12 cellular contexts compared by ENCODE assay signal in the genomic region with DNA sequence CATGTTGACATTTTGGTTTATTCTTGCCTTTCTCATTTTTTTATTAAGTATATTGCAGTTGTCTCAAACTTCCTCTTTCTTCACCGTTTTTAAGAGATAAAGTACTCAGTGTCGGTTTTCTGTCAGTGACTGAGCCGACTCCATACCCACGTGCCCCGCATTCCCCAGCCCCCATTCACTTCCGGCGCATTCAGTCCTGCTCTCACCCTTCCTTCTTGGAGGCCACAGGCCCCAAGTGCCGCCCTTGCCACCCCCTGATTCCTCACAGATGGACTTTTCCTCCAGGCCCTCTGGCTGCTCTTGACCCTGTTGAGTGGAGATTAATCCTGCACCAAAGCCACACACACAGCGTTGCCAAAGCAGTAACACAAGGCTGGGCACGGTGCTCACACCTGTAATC. TPM values are rescaled to one million over a fixed set of nuclear protein-coding genes. Genes with fewer than 3 reads are reported as not detected.
DNase-seq lines count a peak whose midpoint lies in the region; ATAC-seq and TF ChIP-seq lines count a peak whose summit lies in the region.
"Had no signal": no experiment of that assay in that cellular context is flagged by ENCODE, and none has a peak within 500 bp of the region (broad histone marks: within the 10 kb centered on the region; RNA-seq: fewer than 3 reads in every experiment).

No MANE protein-coding gene starts in this region.

- no peak overlapping the region for H3K4me2 ChIP-seq in MM.1S (ENCODE audit: low read depth, low read length)

- DNase-seq in activated naive CD4-positive, alpha-beta T cell treated with anti-CD3 and anti-CD28 coated beads for 36 hours: peak; percentile 31
- no peak for DNase-seq in activated naive CD4-positive, alpha-beta T cell treated with Interleukin-2 at 50 U/mL for 16 hours
- DNase-seq in MV-4-11 (lab: John Stamatoyannopoulos, UW) (peak; percentile 95), NCI-H146 (lab: John Stamatoyannopoulos, UW) (no peak), MM.1S (no peak)
- peak; percentile 13 for DNase-seq in activated naive CD8-positive, alpha-beta T cell treated with anti-CD3 and anti-CD28 coated beads for 36 hours
- DNase-seq: endodermal cell, NCI-H2227 treated with DMSO at 0.1 percent for 48 hours had no signal

- CTCF ChIA-PET in activated naive CD4-positive, alpha-beta T cell treated with anti-CD3 and anti-CD28 coated beads for 36 hours (lab: Charles Lee): no interaction called here

- H3K36me3 ChIP-seq in MM.1S (replicated peaks; ENCODE audit: insufficient read depth, low read length): no peaks in the 10 kb centered on the region

- H3K79me2 ChIP-seq in MM.1S (ENCODE audit: low read length): no peaks in the 10 kb centered on the region

- H3K9me3 Mint-ChIP-seq in activated naive CD4-positive, alpha-beta T cell treated with anti-CD3 and anti-CD28 coated beads for 36 hours: no peaks in the 10 kb centered on the region
- no peaks in the 10 kb centered on the region for H3K9me3 Mint-ChIP-seq in activated naive CD8-positive, alpha-beta T cell treated with anti-CD3 and anti-CD28 coated beads for 36 hours
- H3K9me3 Mint-ChIP-seq in stimulated activated memory B cell treated with anti-CD40 and anti-IgM and Interleukin-4, amounts not matched to agents 10 μg/mL and 1 μg/mL and 100 μg/mL, for 72 hours: no peaks in the 10 kb centered on the region
- H3K9me3 Mint-ChIP-seq: endodermal cell had no signal

- no peaks in the 10 kb centered on the region for H4K20me1 ChIP-seq in MM.1S (ENCODE audit: insufficient read depth, low read length)

- intact Hi-C loops in activated naive CD4-positive, alpha-beta T cell treated with anti-CD3 and anti-CD28 coated beads for 36 hours (cut with micrococcal nuclease): no loop called here

- peak overlapping the region; percentile 1 for H3K27ac Mint-ChIP-seq in activated naive CD4-positive, alpha-beta T cell treated with anti-CD3 and anti-CD28 coated beads for 36 hours
- H3K27ac Mint-ChIP-seq in activated naive CD8-positive, alpha-beta T cell treated with anti-CD3 and anti-CD28 coated beads for 36 hours: peak overlapping the region; percentile 76
- H3K27ac Mint-ChIP-seq in stimulated activated memory B cell treated with anti-CD40 and anti-IgM and Interleukin-4, amounts not matched to agents 10 μg/mL and 1 μg/mL and 100 μg/mL, for 72 hours: peak overlapping the region; percentile 72
- H3K27ac Mint-ChIP-seq: endodermal cell had no signal

- H3K9ac ChIP-seq in MM.1S (ENCODE audit: low read length): no peak overlapping the region

- H3K4me1 ChIP-seq in MM.1S (ENCODE audit: low read length): no peaks in the 10 kb centered on the region
- H3K4me1 ChIP-seq: body of pancreas had no signal

- no peak overlapping the region for H3K4me3 Mint-ChIP-seq in activated naive CD4-positive, alpha-beta T cell treated with anti-CD3 and anti-CD28 coated beads for 36 hours
- no peak overlapping the region for H3K4me3 Mint-ChIP-seq in activated naive CD8-positive, alpha-beta T cell treated with anti-CD3 and anti-CD28 coated beads for 36 hours
- H3K4me3 Mint-ChIP-seq in stimulated activated memory B cell treated with anti-CD40 and anti-IgM and Interleukin-4, amounts not matched to agents 10 μg/mL and 1 μg/mL and 100 μg/mL, for 72 hours: no peak overlapping the region
- H3K4me3 Mint-ChIP-seq: endodermal cell had no signal

- no peaks in the 10 kb centered on the region for H3K9me2 ChIP-seq in MM.1S (replicated peaks; ENCODE audit: insufficient read depth, low read length)

- H3K27me3 ChIP-seq in MM.1S (replicated peaks; ENCODE audit: insufficient read depth, low read length): no peaks in the 10 kb centered on the region
- H3K27me3 ChIP-seq: body of pancreas had no signal

- no peak overlapping the region for H3K27ac ChIP-seq in MM.1S (ENCODE audit: low read length)
- H3K27ac ChIP-seq: body of pancreas had no signal

- peaks cover 24% of the 10 kb centered on the region for H3K4me1 Mint-ChIP-seq in activated naive CD4-positive, alpha-beta T cell treated with anti-CD3 and anti-CD28 coated beads for 36 hours (ENCODE audit: low read depth)
- peaks cover 22% of the 10 kb centered on the region for H3K4me1 Mint-ChIP-seq in activated naive CD8-positive, alpha-beta T cell treated with anti-CD3 and anti-CD28 coated beads for 36 hours
- peaks cover 17% of the 10 kb centered on the region for H3K4me1 Mint-ChIP-seq in stimulated activated memory B cell treated with anti-CD40 and anti-IgM and Interleukin-4, amounts not matched to agents 10 μg/mL and 1 μg/mL and 100 μg/mL, for 72 hours
- H3K4me1 Mint-ChIP-seq: endodermal cell had no signal

- H3K9me3 ChIP-seq in MM.1S (replicated peaks; ENCODE audit: insufficient read depth, low read length): no peaks in the 10 kb centered on the region
- H3K9me3 ChIP-seq: body of pancreas had no signal

- H3K36me3 Mint-ChIP-seq in activated naive CD4-positive, alpha-beta T cell treated with anti-CD3 and anti-CD28 coated beads for 36 hours (ENCODE audit: low read depth): peaks cover 36% of the 10 kb centered on the region
- H3K36me3 Mint-ChIP-seq in activated naive CD8-positive, alpha-beta T cell treated with anti-CD3 and anti-CD28 coated beads for 36 hours: peaks cover 44% of the 10 kb centered on the region
- peaks cover 84% of the 10 kb centered on the region for H3K36me3 Mint-ChIP-seq in stimulated activated memory B cell treated with anti-CD40 and anti-IgM and Interleukin-4, amounts not matched to agents 10 μg/mL and 1 μg/mL and 100 μg/mL, for 72 hours

- no peaks in the 10 kb centered on the region for H3K27me3 Mint-ChIP-seq in activated naive CD4-positive, alpha-beta T cell treated with anti-CD3 and anti-CD28 coated beads for 36 hours (ENCODE audit: low read depth)
- no peaks in the 10 kb centered on the region for H3K27me3 Mint-ChIP-seq in activated naive CD8-positive, alpha-beta T cell treated with anti-CD3 and anti-CD28 coated beads for 36 hours
- H3K27me3 Mint-ChIP-seq in stimulated activated memory B cell treated with anti-CD40 and anti-IgM and Interleukin-4, amounts not matched to agents 10 μg/mL and 1 μg/mL and 100 μg/mL, for 72 hours: no peaks in the 10 kb centered on the region

- no peaks in the 10 kb centered on the region for H3F3A ChIP-seq in MM.1S (ENCODE audit: insufficient read depth, low read length)

- no peak for ATAC-seq in stimulated activated memory B cell treated with anti-CD40 and anti-IgM and Interleukin-4, amounts not matched to agents 10 μg/mL and 1 μg/mL and 100 μg/mL, for 72 hours
- ATAC-seq in esophagus mucosa: no peak
- ATAC-seq: body of pancreas had no signal

- no peak overlapping the region for H2AFZ ChIP-seq in MM.1S (ENCODE audit: low read length)

- no peak for TF ChIP-seq CTCF in MM.1S (IDR thresholded peaks at IDR 0.05; ENCODE audit: low read length)

- no peak overlapping the region for H3K4me3 ChIP-seq in MM.1S (ENCODE audit: low read length)
- H3K4me3 ChIP-seq: body of pancreas had no signal

RNA-seq across cellular contexts. Expression of gene DNAH10, which starts 19.1 kb away (rescaled TPM):
- under 1 TPM; 0.05 TPM for total RNA-seq in activated naive CD4-positive, alpha-beta T cell treated with anti-CD3 and anti-CD28 coated beads for 36 hours
- total RNA-seq in activated naive CD8-positive, alpha-beta T cell treated with anti-CD3 and anti-CD28 coated beads for 36 hours: under 1 TPM; 0.06 to 0.22 TPM
- total RNA-seq in esophagus mucosa: 0.12 TPM
- total RNA-seq: M059J had no signal

RNA-seq across cellular contexts. Expression of gene ATP6V0A2, which starts 30.8 kb away (rescaled TPM):
- total RNA-seq in activated naive CD4-positive, alpha-beta T cell treated with anti-CD3 and anti-CD28 coated beads for 36 hours: 10 to 100 TPM; 24.5 to 26.4 TPM
- total RNA-seq in activated naive CD8-positive, alpha-beta T cell treated with anti-CD3 and anti-CD28 coated beads for 36 hours: 10 to 100 TPM; 49.5 to 54.3 TPM
- 12.8 TPM for total RNA-seq in esophagus mucosa

Comparison
In these comparisons a context has a peak if more than half of its experiments do, and no peak if none do; other contexts are left out.
1. DNase-seq: peak in activated naive CD4-positive, alpha-beta T cell treated with anti-CD3 and anti-CD28 coated beads for 36 hours (single experiment), MV-4-11 (single experiment) and activated naive CD8-positive, alpha-beta T cell treated with anti-CD3 and anti-CD28 coated beads for 36 hours (single experiment); none in activated naive CD4-positive, alpha-beta T cell treated with Interleukin-2 at 50 U/mL for 16 hours (single experiment), NCI-H146 (single experiment) and MM.1S (single experiment).
2. H3K27ac Mint-ChIP-seq: peak in every context shown above with its lines; median percentile 76 in activated naive CD8-positive, alpha-beta T cell treated with anti-CD3 and anti-CD28 coated beads for 36 hours; 72 in stimulated activated memory B cell treated with anti-CD40 and anti-IgM and Interleukin-4, amounts not matched to agents 10 μg/mL and 1 μg/mL and 100 μg/mL, for 72 hours; 1 in activated naive CD4-positive, alpha-beta T cell treated with anti-CD3 and anti-CD28 coated beads for 36 hours.